ENCODE assay signal across 8 cellular contexts in the genomic region with DNA sequence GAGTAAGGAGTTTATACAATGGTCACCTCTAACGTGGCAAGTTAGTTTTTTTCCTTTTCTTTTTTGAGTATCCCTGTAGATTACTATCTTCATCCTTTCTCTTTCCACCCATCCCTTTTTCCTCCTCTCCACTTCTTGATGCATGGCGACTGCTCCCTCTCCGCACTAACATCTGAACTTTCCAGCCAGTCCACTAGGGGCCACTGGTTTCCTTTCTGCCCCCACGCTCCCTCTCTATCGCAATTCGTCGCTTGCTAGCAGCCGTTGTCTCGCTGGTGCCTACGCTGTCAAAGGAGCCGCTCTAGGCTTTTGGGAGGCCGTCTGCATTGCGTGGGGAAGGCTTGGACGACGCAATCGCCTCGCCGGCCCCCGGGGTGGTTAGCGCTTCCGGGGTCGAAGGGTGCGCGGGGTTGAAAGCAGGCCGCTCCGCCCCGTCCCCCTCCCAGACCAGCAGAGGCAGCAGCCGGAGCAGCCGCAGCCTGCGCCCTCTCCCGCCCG. TPM values are rescaled to one million over a fixed set of nuclear protein-coding genes. Genes with fewer than 3 reads are reported as not detected.
A peak's percentile ranks its signal among the peaks of the same experiment; 100 is the strongest.
DNase-seq lines count a peak whose midpoint lies in the region; ATAC-seq and TF ChIP-seq lines count a peak whose summit lies in the region.

A gene (plus strand): TSS at position 442 of the 498 bp plus-strand sequence. CDS start 2,699 bp downstream, outside the sequence.

- DNase-seq in C1 segment of cervical spinal cord (lab: John Stamatoyannopoulos, UW) (peak; percentile 83 to 99 (median 97)), NCI-H69 (lab: John Stamatoyannopoulos, UW) (peak; percentile 100), dedifferentiated amniotic fluid mesenchymal stem cell (ENCODE audit: extremely low spot score) (peak; percentile 99), left lung (peak; percentile 98 to 99)
- peak; percentile 96 for DNase-seq in activated CD4-positive, alpha-beta T cell treated with anti-CD3 and anti-CD28 coated beads, Interleukin-2, amount 50 U/mL, for 1 hour
- DNase-seq in stimulated activated CD4-positive, alpha-beta T cell treated with anti-CD3 and anti-CD28 coated beads, Interleukin-4, amount 100 ng/mL, for 1 hour, result peak; percentile 96

- H3K4me3 ChIP-seq in left lung, result peak within 1 kb of the TSS; percentile 54 to 69

- H3K27me3 ChIP-seq in left lung, result no peaks in the 10 kb centered on the region

- intact Hi-C loops in left lung (cut with DNase I), result no loop called here

- TF ChIP-seq CTCF in left lung (IDR thresholded peaks at IDR 0.05), result peak; percentile 82 to 89

- H3K36me3 ChIP-seq in left lung, result peaks cover 2 to 52% of the 10 kb centered on the region in 2 donors

- no peaks in the 10 kb centered on the region for H3K9me3 ChIP-seq in left lung

- H3K27ac ChIP-seq in left lung, result peak within 1 kb of the TSS; percentile 92 to 94

- ATAC-seq in GM19324 (IDR thresholded peaks at IDR 0.05; ENCODE audit: low FRiP score, unreplicated experiment), result peak; percentile 92
- ATAC-seq in HG03520 (IDR thresholded peaks at IDR 0.05; ENCODE audit: unreplicated experiment), result peak; percentile 97
- ATAC-seq in left lung, result peak; percentile 94

- H3K4me1 ChIP-seq in left lung, result peaks cover 14 to 33% of the 10 kb centered on the region in 2 donors

RNA-seq across cellular contexts. Expression of the gene that starts here (rescaled TPM):
- total RNA-seq in left lung, result 100 to 1,000 TPM; 634 to 679 TPM

Comparison
In these comparisons a context has a peak if more than half of its experiments do, and no peak if none do; other contexts are left out.
1. Peak in every context shown above with its lines: DNase-seq, ATAC-seq, H3K4me3 ChIP-seq and H3K27ac ChIP-seq.